9 cellular contexts compared by ENCODE assay signal in genomic region chr20:4999788-5000187, GRCh38. TPM values are rescaled to one million over a fixed set of nuclear protein-coding genes. Genes with fewer than 3 reads are reported as not detected.
DNase-seq lines count a peak whose midpoint lies in the region; ATAC-seq and TF ChIP-seq lines count a peak whose summit lies in the region.
"Had no signal": no experiment of that assay in that cellular context is flagged by ENCODE, and none has a peak within 500 bp of the region (broad histone marks: within the 10 kb centered on the region; RNA-seq: fewer than 3 reads in every experiment).

No MANE protein-coding gene starts in this region.

- no peak for DNase-seq in activated naive CD4-positive, alpha-beta T cell treated with Interleukin-2 at 50 U/mL for 16 hours
- DNase-seq in SK-N-MC (ENCODE audit: low read depth, low spot score) = no peak
- DNase-seq in upper lobe of left lung = no peak
- no peak for DNase-seq in omental fat pad (ENCODE audit: low spot score)
- DNase-seq in NCI-H524 (lab: John Stamatoyannopoulos, UW) = no peak

- H3K4me3 ChIP-seq in SK-N-MC (peak overlapping the region; percentile 81), iPS-18a (ENCODE audit: low read length) (peak overlapping the region; percentile 74), upper lobe of left lung (peak overlapping the region in 3 of 4 donors; percentile 89 to 96 (median 93))

- no peak for TF ChIP-seq CTCF in upper lobe of left lung (IDR thresholded peaks at IDR 0.05)
- no peak for TF ChIP-seq CTCF in omental fat pad (IDR thresholded peaks at IDR 0.05)

- H3K36me3 ChIP-seq in SK-N-MC (ENCODE audit: insufficient read depth, low read length) = no peaks in the 10 kb centered on the region
- H3K36me3 ChIP-seq in iPS-18a (ENCODE audit: control insufficient read depth, low read depth, low read length) = no peaks in the 10 kb centered on the region
- H3K36me3 ChIP-seq in upper lobe of left lung = no peaks in the 10 kb centered on the region
- H3K36me3 ChIP-seq: thyroid gland had no signal

- H3K27ac ChIP-seq in SK-N-MC = no peak overlapping the region
- H3K27ac ChIP-seq in iPS-18a (ENCODE audit: low read length) = no peak overlapping the region
- no peak overlapping the region for H3K27ac ChIP-seq in upper lobe of left lung

- peak overlapping the region; percentile 20 for H3K27ac Mint-ChIP-seq in activated naive CD4-positive, alpha-beta T cell treated with anti-CD3 and anti-CD28 coated beads, Interleukin-2, amount 50 U/mL, for 24 hours

- ATAC-seq in upper lobe of left lung (ENCODE audit: low FRiP score in 2 of 2) (no peak), omental fat pad (ENCODE audit: low FRiP score) (no peak), GM19463 (IDR thresholded peaks at IDR 0.05; ENCODE audit: unreplicated experiment) (no peak)

- peak overlapping the region; percentile 94 for H3K4me3 Mint-ChIP-seq in activated naive CD4-positive, alpha-beta T cell treated with anti-CD3 and anti-CD28 coated beads, Interleukin-2, amount 50 U/mL, for 24 hours

- no peak overlapping the region for H3K9ac ChIP-seq in SK-N-MC (ENCODE audit: insufficient read length)
- H3K9ac ChIP-seq in iPS-18a (ENCODE audit: low read length) = no peak overlapping the region

- peaks cover 14% of the 10 kb centered on the region for H3K4me1 ChIP-seq in iPS-18a (ENCODE audit: control insufficient read depth, low read depth, low read length)
- H3K4me1 ChIP-seq in upper lobe of left lung = peaks cover 6 to 23% (median 19%) of the 10 kb centered on the region in 4 donors

- H3K9me3 Mint-ChIP-seq in activated naive CD4-positive, alpha-beta T cell treated with anti-CD3 and anti-CD28 coated beads, Interleukin-2, amount 50 U/mL, for 24 hours = no peaks in the 10 kb centered on the region

- peaks cover 10% of the 10 kb centered on the region for H3K27me3 ChIP-seq in iPS-18a (ENCODE audit: control insufficient read depth, insufficient read depth, low read length)
- H3K27me3 ChIP-seq in upper lobe of left lung = no peaks in the 10 kb centered on the region
- H3K27me3 ChIP-seq: thyroid gland had no signal

- no peaks in the 10 kb centered on the region for H3K27me3 Mint-ChIP-seq in activated naive CD4-positive, alpha-beta T cell treated with anti-CD3 and anti-CD28 coated beads, Interleukin-2, amount 50 U/mL, for 24 hours

- WGBS in upper lobe of left lung, 2 donors = 88 to 94% methylated on average over 1 of the region's 1 CpG

- no peak for TF ChIP-seq EP300 in upper lobe of left lung (IDR thresholded peaks at IDR 0.05)

- peaks cover 47% of the 10 kb centered on the region for H3K4me1 Mint-ChIP-seq in activated naive CD4-positive, alpha-beta T cell treated with anti-CD3 and anti-CD28 coated beads, Interleukin-2, amount 50 U/mL, for 24 hours

- H3K9me3 ChIP-seq in SK-N-MC (ENCODE audit: low read depth, low read length) = no peaks in the 10 kb centered on the region
- no peaks in the 10 kb centered on the region for H3K9me3 ChIP-seq in iPS-18a (ENCODE audit: control insufficient read depth, low read depth, low read length)
- no peaks in the 10 kb centered on the region for H3K9me3 ChIP-seq in upper lobe of left lung
- H3K9me3 ChIP-seq: thyroid gland had no signal

- peaks cover 3% of the 10 kb centered on the region for H3K36me3 Mint-ChIP-seq in activated naive CD4-positive, alpha-beta T cell treated with anti-CD3 and anti-CD28 coated beads, Interleukin-2, amount 50 U/mL, for 24 hours

- no peak for TF ChIP-seq POLR2A in upper lobe of left lung (IDR thresholded peaks at IDR 0.05)

RNA-seq across cellular contexts. Expression of gene SLC23A2, which starts 1.5 kb away (rescaled TPM):
- total RNA-seq in upper lobe of left lung (10 to 100 TPM; 13.1 to 26.2 (median 19.2) TPM), omental fat pad (10 to 100 TPM; 17.1 to 22.9 (median 20.1) TPM)
